8 cellular contexts compared by ENCODE assay signal in genomic region chr2:152134488-152135280, GRCh38. TPM values are rescaled to one million over a fixed set of nuclear protein-coding genes. Genes with fewer than 3 reads are reported as not detected.
DNase-seq lines count a peak whose midpoint lies in the region; ATAC-seq and TF ChIP-seq lines count a peak whose summit lies in the region.

No MANE protein-coding gene starts in this region.

- H3K4me3 Mint-ChIP-seq in natural killer cell treated with Interleukin-12 subunit alpha and Interleukin-12 subunit beta and Interleukin-15 and Interleukin-18, amount 100 ng/mL, for 72 hours = no peak overlapping the region
- H3K4me3 Mint-ChIP-seq in natural killer cell = no peak overlapping the region
- no peak overlapping the region for H3K4me3 Mint-ChIP-seq in activated T-helper 2 cell treated with anti-CD3 and anti-CD28 coated beads, Interferon-gamma antibody, Interleukin-2, Interleukin-4, amounts not matched to agents 10 μg/mL and 5 μg/mL and 100 μg/mL, durations not matched to agents 14 hours and 24 hours and 36 hours (ENCODE audit: low read depth)

- H3K36me3 Mint-ChIP-seq in natural killer cell treated with Interleukin-12 subunit alpha and Interleukin-12 subunit beta and Interleukin-15 and Interleukin-18, amount 100 ng/mL, for 72 hours = peaks cover 9% of the 10 kb centered on the region
- peaks cover 5% of the 10 kb centered on the region for H3K36me3 Mint-ChIP-seq in natural killer cell
- peaks cover 20% of the 10 kb centered on the region for H3K36me3 Mint-ChIP-seq in activated T-helper 2 cell treated with anti-CD3 and anti-CD28 coated beads, Interferon-gamma antibody, Interleukin-2, Interleukin-4, amounts not matched to agents 10 μg/mL and 5 μg/mL and 100 μg/mL, durations not matched to agents 14 hours and 24 hours and 36 hours (ENCODE audit: low read depth)

- no peak for TF ChIP-seq CTCF in natural killer cell (IDR thresholded peaks at IDR 0.05)

- H3K9me3 Mint-ChIP-seq in natural killer cell treated with Interleukin-12 subunit alpha and Interleukin-12 subunit beta and Interleukin-15 and Interleukin-18, amount 100 ng/mL, for 72 hours = no peaks in the 10 kb centered on the region
- H3K9me3 Mint-ChIP-seq in natural killer cell = no peaks in the 10 kb centered on the region
- no peaks in the 10 kb centered on the region for H3K9me3 Mint-ChIP-seq in activated T-helper 2 cell treated with anti-CD3 and anti-CD28 coated beads, Interferon-gamma antibody, Interleukin-2, Interleukin-4, amounts not matched to agents 10 μg/mL and 5 μg/mL and 100 μg/mL, durations not matched to agents 14 hours and 24 hours and 36 hours

- DNase-seq in natural killer cell treated with Interleukin-12 subunit alpha and Interleukin-12 subunit beta and Interleukin-15 and Interleukin-18, amount 100 ng/mL, for 72 hours (ENCODE audit: low spot score) = no peak
- DNase-seq in natural killer cell = no peak
- DNase-seq in activated T-helper 2 cell treated with anti-CD3 and anti-CD28 coated beads, Interferon-gamma antibody, Interleukin-2, Interleukin-4, amounts not matched to agents 10 μg/mL and 5 μg/mL and 100 μg/mL, durations not matched to agents 14 hours and 24 hours and 36 hours (ENCODE audit: low spot score) = peak; percentile 16
- peak; percentile 52 for DNase-seq in renal cortical epithelial cell (ENCODE audit: low read depth)
- no peak for DNase-seq in NCI-H1694 treated with DMSO at 0.1 percent for 48 hours (lab: John Stamatoyannopoulos, UW)
- DNase-seq in NCI-H1930 (lab: John Stamatoyannopoulos, UW) = no peak
- DNase-seq in NCI-H146 (lab: John Stamatoyannopoulos, UW) = no peak

- intact Hi-C loops in natural killer cell (cut with micrococcal nuclease) = no loop called here
- intact Hi-C loops in activated T-helper 2 cell treated with anti-CD3 and anti-CD28 coated beads, Interferon-gamma antibody, Interleukin-2, Interleukin-4, amounts not matched to agents 10 μg/mL and 5 μg/mL and 100 μg/mL, durations not matched to agents 14 hours and 24 hours and 36 hours (cut with micrococcal nuclease) = no loop called here

- ATAC-seq in natural killer cell treated with Interleukin-12 subunit alpha and Interleukin-12 subunit beta and Interleukin-15 and Interleukin-18, amount 100 ng/mL, for 72 hours = peak; percentile 60 to 94
- ATAC-seq in natural killer cell = no peak
- peak; percentile 74 for ATAC-seq in HG03045 (IDR thresholded peaks at IDR 0.05; ENCODE audit: unreplicated experiment)

- H3K4me1 Mint-ChIP-seq in natural killer cell treated with Interleukin-12 subunit alpha and Interleukin-12 subunit beta and Interleukin-15 and Interleukin-18, amount 100 ng/mL, for 72 hours (ENCODE audit: low read depth in 2 of 2) = peaks cover 10 to 13% of the 10 kb centered on the region in 2 donors
- H3K4me1 Mint-ChIP-seq in natural killer cell = peaks cover 10 to 17% of the 10 kb centered on the region in 2 donors
- peaks cover 11% of the 10 kb centered on the region for H3K4me1 Mint-ChIP-seq in activated T-helper 2 cell treated with anti-CD3 and anti-CD28 coated beads, Interferon-gamma antibody, Interleukin-2, Interleukin-4, amounts not matched to agents 10 μg/mL and 5 μg/mL and 100 μg/mL, durations not matched to agents 14 hours and 24 hours and 36 hours (ENCODE audit: low read depth)

- H3K27ac Mint-ChIP-seq in natural killer cell treated with Interleukin-12 subunit alpha and Interleukin-12 subunit beta and Interleukin-15 and Interleukin-18, amount 100 ng/mL, for 72 hours = peak overlapping the region in 1 of 2 donors; percentile 24
- peak overlapping the region in 1 of 2 donors; percentile 62 for H3K27ac Mint-ChIP-seq in natural killer cell
- H3K27ac Mint-ChIP-seq in activated T-helper 2 cell treated with anti-CD3 and anti-CD28 coated beads, Interferon-gamma antibody, Interleukin-2, Interleukin-4, amounts not matched to agents 10 μg/mL and 5 μg/mL and 100 μg/mL, durations not matched to agents 14 hours and 24 hours and 36 hours = peak overlapping the region; percentile 28

- H3K27me3 Mint-ChIP-seq in natural killer cell treated with Interleukin-12 subunit alpha and Interleukin-12 subunit beta and Interleukin-15 and Interleukin-18, amount 100 ng/mL, for 72 hours = no peaks in the 10 kb centered on the region
- H3K27me3 Mint-ChIP-seq in natural killer cell (ENCODE audit: low read depth in 2 of 2) = no peaks in the 10 kb centered on the region
- H3K27me3 Mint-ChIP-seq in activated T-helper 2 cell treated with anti-CD3 and anti-CD28 coated beads, Interferon-gamma antibody, Interleukin-2, Interleukin-4, amounts not matched to agents 10 μg/mL and 5 μg/mL and 100 μg/mL, durations not matched to agents 14 hours and 24 hours and 36 hours (ENCODE audit: low read depth) = no peaks in the 10 kb centered on the region

RNA-seq across cellular contexts. Expression of gene CACNB4, which starts 35.8 kb away (rescaled TPM):
- total RNA-seq in natural killer cell treated with Interleukin-12 subunit alpha and Interleukin-12 subunit beta and Interleukin-15 and Interleukin-18, amount 100 ng/mL, for 72 hours = under 1 TPM; 0.40 to 0.64 TPM
- under 1 TPM; 0.56 to 0.93 (median 0.73) TPM for total RNA-seq in natural killer cell
- total RNA-seq in activated T-helper 2 cell treated with anti-CD3 and anti-CD28 coated beads, Interferon-gamma antibody, Interleukin-2, Interleukin-4, amounts not matched to agents 10 μg/mL and 5 μg/mL and 100 μg/mL, durations not matched to agents 14 hours and 24 hours and 36 hours = 0.23 and 0.39 TPM in 2 replicates
- total RNA-seq in renal cortical epithelial cell = 0.52 and 0.75 TPM in 2 replicates

RNA-seq across cellular contexts. Expression of gene STAM2, which starts 40.9 kb away (rescaled TPM):
- 10 to 100 TPM; 14.4 to 24.3 TPM for total RNA-seq in natural killer cell treated with Interleukin-12 subunit alpha and Interleukin-12 subunit beta and Interleukin-15 and Interleukin-18, amount 100 ng/mL, for 72 hours
- total RNA-seq in natural killer cell (10 to 100 TPM; 18.7 to 23.1 (median 19.2) TPM), renal cortical epithelial cell (47.3 and 50.0 TPM in 2 replicates)
- 14.3 and 15.9 TPM in 2 replicates for total RNA-seq in activated T-helper 2 cell treated with anti-CD3 and anti-CD28 coated beads, Interferon-gamma antibody, Interleukin-2, Interleukin-4, amounts not matched to agents 10 μg/mL and 5 μg/mL and 100 μg/mL, durations not matched to agents 14 hours and 24 hours and 36 hours

Comparison
In these comparisons a context has a peak if more than half of its experiments do, and no peak if none do; other contexts are left out.
1. ATAC-seq: peak in natural killer cell treated with Interleukin-12 subunit alpha and Interleukin-12 subunit beta and Interleukin-15 and Interleukin-18, amount 100 ng/mL, for 72 hours (2 of 2) and HG03045 (single experiment); none in natural killer cell (0 of 3).
2. DNase-seq: peak in activated T-helper 2 cell treated with anti-CD3 and anti-CD28 coated beads, Interferon-gamma antibody, Interleukin-2, Interleukin-4, amounts not matched to agents 10 μg/mL and 5 μg/mL and 100 μg/mL, durations not matched to agents 14 hours and 24 hours and 36 hours (single experiment) and renal cortical epithelial cell (single experiment); none in natural killer cell treated with Interleukin-12 subunit alpha and Interleukin-12 subunit beta and Interleukin-15 and Interleukin-18, amount 100 ng/mL, for 72 hours (single experiment), natural killer cell (single experiment), NCI-H1694 treated with DMSO at 0.1 percent for 48 hours (single experiment), NCI-H1930 (0 of 2) and NCI-H146 (single experiment).